In the genomic region with DNA sequence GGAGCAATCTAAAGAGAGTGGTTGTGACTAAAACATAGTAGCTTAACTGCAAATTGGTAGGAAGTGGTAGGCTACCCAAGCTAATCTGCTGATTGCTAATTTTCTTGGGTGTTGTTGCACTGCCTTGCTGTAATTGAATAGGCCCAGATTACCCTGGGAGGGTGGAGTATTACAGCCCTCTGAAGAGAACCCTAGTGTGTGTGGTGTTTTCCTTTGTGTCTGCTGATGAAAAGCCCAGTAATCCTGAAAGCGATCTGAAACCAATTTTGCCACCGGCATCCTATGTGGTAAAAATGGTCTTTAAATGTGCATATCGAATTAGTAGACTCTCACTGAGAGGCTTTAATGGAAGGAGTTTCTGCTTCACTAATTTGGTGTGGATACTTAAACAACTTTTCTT, we compare ENCODE assay signal across 22 cellular contexts.
"Had no signal": no experiment of that assay in that cellular context is flagged by ENCODE, and none has a peak within 500 bp of the region (broad histone marks: within the 10 kb centered on the region; RNA-seq: fewer than 3 reads in every experiment).

No MANE protein-coding gene starts in this region.

- H3K9me3 Mint-ChIP-seq: stimulated activated effector memory CD8-positive, alpha-beta T cell treated with anti-CD3 and anti-CD28 coated beads, Interleukin-12 subunit alpha, Interleukin-12 subunit beta, amount 100 ng/mL, for 72 hours had no signal

- H3K4me3 Mint-ChIP-seq: naive thymus-derived CD4-positive, alpha-beta T cell; stimulated activated effector memory CD8-positive, alpha-beta T cell treated with anti-CD3 and anti-CD28 coated beads, Interleukin-12 subunit alpha, Interleukin-12 subunit beta, amount 100 ng/mL, for 72 hours had no signal

- DNase-seq: dermis blood vessel endothelial cell; effector CD4-positive, alpha-beta T cell; head of caudate nucleus; mesendoderm; midbrain; naive thymus-derived CD4-positive, alpha-beta T cell; psoas muscle; right cardiac atrium; sigmoid colon; stimulated activated CD4-positive, alpha-beta T cell treated with anti-CD3 and anti-CD28 coated beads, Interleukin-2, amount 100 ng/mL, for 24 hours; stimulated activated CD4-positive, alpha-beta T cell treated with anti-CD3 and anti-CD28 coated beads, Interleukin-4, amount 100 ng/mL, for 24 hours; stimulated activated naive CD4-positive, alpha-beta T cell treated with Interleukin-2 at 50 U/mL for 16 hours; upper lobe of left lung had no signal

- ATAC-seq: left lobe of liver; naive thymus-derived CD4-positive, alpha-beta T cell; psoas muscle; right cardiac atrium; stimulated activated effector memory CD8-positive, alpha-beta T cell treated with anti-CD3 and anti-CD28 coated beads, Interleukin-12 subunit alpha, Interleukin-12 subunit beta, amount 100 ng/mL, for 72 hours had no signal

- H3K4me1 ChIP-seq: pancreas, psoas muscle, stomach, tibial nerve, upper lobe of left lung had no signal

- H3K27ac ChIP-seq: coronary artery, neutrophil, pancreas, psoas muscle, sigmoid colon, stomach, thoracic aorta, tibial nerve, upper lobe of left lung had no signal

- H3K27me3 ChIP-seq: neutrophil, pancreas, sigmoid colon, stomach, tibial nerve, upper lobe of left lung had no signal

- H3K4me1 Mint-ChIP-seq: naive thymus-derived CD4-positive, alpha-beta T cell; stimulated activated effector memory CD8-positive, alpha-beta T cell treated with anti-CD3 and anti-CD28 coated beads, Interleukin-12 subunit alpha, Interleukin-12 subunit beta, amount 100 ng/mL, for 72 hours had no signal

- H3K4me3 ChIP-seq: coronary artery, lung, pancreas, psoas muscle, sigmoid colon, stomach, thoracic aorta, tibial nerve, upper lobe of left lung had no signal

- H3K27ac Mint-ChIP-seq: naive thymus-derived CD4-positive, alpha-beta T cell; stimulated activated effector memory CD8-positive, alpha-beta T cell treated with anti-CD3 and anti-CD28 coated beads, Interleukin-12 subunit alpha, Interleukin-12 subunit beta, amount 100 ng/mL, for 72 hours had no signal

- H3K36me3 Mint-ChIP-seq: naive thymus-derived CD4-positive, alpha-beta T cell; stimulated activated effector memory CD8-positive, alpha-beta T cell treated with anti-CD3 and anti-CD28 coated beads, Interleukin-12 subunit alpha, Interleukin-12 subunit beta, amount 100 ng/mL, for 72 hours had no signal

- H3K36me3 ChIP-seq: neutrophil, pancreas, sigmoid colon, stomach, thoracic aorta, tibial nerve, upper lobe of left lung had no signal

- H3K9me3 ChIP-seq: neutrophil, pancreas, sigmoid colon, stomach, thoracic aorta, upper lobe of left lung had no signal
